ENCODE assay signal across 18 cellular contexts in the genomic region with DNA sequence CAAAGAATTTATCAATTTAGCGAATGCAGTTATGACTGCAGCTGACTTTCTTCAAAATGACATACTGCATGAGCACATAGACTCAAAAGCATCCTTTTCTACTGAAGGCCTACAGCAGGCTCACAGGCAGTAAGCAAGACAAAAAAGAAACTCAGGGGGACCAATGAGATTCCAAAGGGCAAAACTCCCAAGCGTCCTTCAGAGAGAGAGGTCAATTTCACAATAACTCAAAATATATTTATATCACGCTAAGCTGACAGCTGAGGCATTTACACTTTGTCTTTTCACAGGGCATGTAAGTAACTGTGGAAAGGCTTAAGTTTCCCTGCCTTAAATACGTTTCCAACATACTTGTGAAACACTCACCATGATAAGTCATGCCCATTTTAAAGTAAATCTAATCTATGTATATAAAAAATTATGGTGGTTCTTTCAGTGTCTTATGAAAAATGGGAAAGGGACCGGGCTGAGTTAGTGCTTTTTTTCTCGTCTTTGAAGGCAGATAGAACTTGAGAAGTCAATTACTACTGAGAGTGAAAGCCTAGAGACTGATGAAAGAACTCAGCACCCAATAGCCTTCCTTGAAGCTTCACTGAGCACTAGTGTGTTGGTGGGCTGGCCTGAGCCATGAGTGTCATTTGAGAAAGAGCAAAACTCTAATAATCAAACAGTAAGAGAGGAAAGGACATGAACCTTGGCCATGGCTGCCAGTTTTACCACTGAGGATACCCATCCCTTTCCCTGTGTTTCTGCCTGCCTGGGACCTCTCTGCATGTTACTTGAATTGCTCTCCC.
A peak's percentile ranks its signal among the peaks of the same experiment; 100 is the strongest.
DNase-seq lines count a peak whose midpoint lies in the region; ATAC-seq and TF ChIP-seq lines count a peak whose summit lies in the region.
"Had no signal": no experiment of that assay in that cellular context is flagged by ENCODE, and none has a peak within 500 bp of the region (broad histone marks: within the 10 kb centered on the region; RNA-seq: fewer than 3 reads in every experiment).

No MANE protein-coding gene starts in this region.

- H3K27ac ChIP-seq in GM23248 (peak overlapping the region; percentile 41; the same call in 1 of the 2 replicates), left ventricle myocardium inferior (replicated peaks) (peak overlapping the region; percentile 58)

- peaks cover 3% of the 10 kb centered on the region for H3K27me3 Mint-ChIP-seq in nephron progenitor cell (ENCODE audit: low read depth, poor library complexity)

- H3K4me1 ChIP-seq in GM23248 (ENCODE audit: insufficient read depth) (peaks cover 69% of the 10 kb centered on the region), left ventricle myocardium inferior (peaks cover 48% of the 10 kb centered on the region)
- H3K4me1 ChIP-seq: A549, HAP-1 had no signal

- H3K4me1 Mint-ChIP-seq in nephron progenitor cell = peaks cover 57% of the 10 kb centered on the region
- H3K4me1 Mint-ChIP-seq: CD14-positive monocyte had no signal

- H3K9me3 Mint-ChIP-seq in nephron progenitor cell = no peaks in the 10 kb centered on the region
- H3K9me3 Mint-ChIP-seq: CD14-positive monocyte had no signal

- no peaks in the 10 kb centered on the region for H3K36me3 ChIP-seq in GM23248 (ENCODE audit: low read depth)
- no peaks in the 10 kb centered on the region for H3K36me3 ChIP-seq in left ventricle myocardium inferior
- H3K36me3 ChIP-seq: HAP-1 had no signal

- H4K20me1 ChIP-seq in GM23248 (ENCODE audit: insufficient read depth) = no peaks in the 10 kb centered on the region

- intact Hi-C loops in left ventricle myocardium inferior (cut with micrococcal nuclease) = loop anchor here (5.0 kb wide), 1 partner anchor 175 kb away; no protein-coding TSS in a partner anchor

- H2AFZ ChIP-seq in GM23248 = no peak overlapping the region

- no peak overlapping the region for H3K9ac ChIP-seq in GM23248

- in situ Hi-C loops in GM23248 (cut with MboI) = no loop called here
- in situ Hi-C loops in G401 (cut with HindIII; ENCODE audit: low sequenced_read_pairs) = no loop called here

- no peaks in the 10 kb centered on the region for H3K36me3 Mint-ChIP-seq in nephron progenitor cell (ENCODE audit: low read depth)
- H3K36me3 Mint-ChIP-seq: CD14-positive monocyte had no signal

- H3K9me3 ChIP-seq in GM23248 (ENCODE audit: low read depth) (no peaks in the 10 kb centered on the region), left ventricle myocardium inferior (replicated peaks) (no peaks in the 10 kb centered on the region)
- H3K9me3 ChIP-seq: A549, HAP-1 had no signal

- no peak overlapping the region for H3K4me2 ChIP-seq in GM23248 (ENCODE audit: unreplicated experiment)
- H3K4me2 ChIP-seq: A549 had no signal

- H3K27me3 ChIP-seq in GM23248 (replicated peaks; ENCODE audit: insufficient read depth) = no peaks in the 10 kb centered on the region
- H3K27me3 ChIP-seq in left ventricle myocardium inferior (ENCODE audit: low read depth) = no peaks in the 10 kb centered on the region

- TF ChIP-seq CTCF in left ventricle myocardium inferior (IDR thresholded peaks at IDR 0.05; ENCODE audit: borderline replicate concordance) (no peak), nephron progenitor cell (IDR thresholded peaks at IDR 0.05) (no peak)

- H3K9me2 ChIP-seq in GM23248 (ENCODE audit: insufficient read depth) = no peaks in the 10 kb centered on the region

- no peak for ATAC-seq in GM21447 (IDR thresholded peaks at IDR 0.05; ENCODE audit: unreplicated experiment)
- ATAC-seq: A549 had no signal

- peaks cover 7% of the 10 kb centered on the region; the same call in 1 of the 2 replicates for H3K79me2 ChIP-seq in GM23248 (ENCODE audit: insufficient read depth)

- H3F3A ChIP-seq in GM23248 (ENCODE audit: insufficient read depth) = peaks cover 56% of the 10 kb centered on the region

- peak overlapping the region; percentile 97 for H3K27ac Mint-ChIP-seq in nephron progenitor cell
- H3K27ac Mint-ChIP-seq: CD14-positive monocyte had no signal

- peak overlapping the region; percentile 60 for H3K4me3 Mint-ChIP-seq in nephron progenitor cell
- H3K4me3 Mint-ChIP-seq: CD14-positive monocyte had no signal

- DNase-seq in GM23248 (no peak), amniotic epithelial cell (ENCODE audit: low read depth) (peak; percentile 17), left ventricle myocardium inferior (no peak), nephron progenitor cell (peak; percentile 11), G401 (ENCODE audit: low spot score) (no peak), NCI-H1694 (lab: John Stamatoyannopoulos, UW) (no peak), cerebellar cortex (ENCODE audit: low spot score) (no peak)
- DNase-seq: COR-L47; Kasumi-1; NCI-H1417 treated with DMSO at 0.1 percent for 48 hours; NCI-H2081 treated with DMSO at 0.1 percent for 48 hours; NCI-H2227 treated with DMSO at 0.1 percent for 48 hours; NCI-H524 treated with DMSO at 0.1 percent for 48 hours; NK-92 treated with Interleukin-12 subunit alpha and Interleukin-12 subunit beta, amount 100 ng/mL, for 24 hours had no signal

- 85 to 88% methylated on average over 6 of the region's 6 CpGs for WGBS in GM23248 (ENCODE audit: low coverage in 1 of 2, low lambda C conversion rate in 2 of 2, missing lambda C conversion rate in 2 of 2), 2 experiments

- H3K4me3 ChIP-seq in GM23248 = no peak overlapping the region
- no peak overlapping the region for H3K4me3 ChIP-seq in left ventricle myocardium inferior
- H3K4me3 ChIP-seq: A549, HAP-1 had no signal

Comparison
In these comparisons a context has a peak if more than half of its experiments do, and no peak if none do; other contexts are left out.
1. DNase-seq: peak in amniotic epithelial cell (single experiment) and nephron progenitor cell (single experiment); none in GM23248 (single experiment), left ventricle myocardium inferior (single experiment), G401 (single experiment), NCI-H1694 (single experiment) and cerebellar cortex (single experiment).